ENCODE assay signal across 13 cellular contexts in genomic region chrX:104370089-104370488, GRCh38.
DNase-seq lines count a peak whose midpoint lies in the region; ATAC-seq and TF ChIP-seq lines count a peak whose summit lies in the region.
"Had no signal": no experiment of that assay in that cellular context is flagged by ENCODE, and none has a peak within 500 bp of the region (broad histone marks: within the 10 kb centered on the region; RNA-seq: fewer than 3 reads in every experiment).

No MANE protein-coding gene starts in this region.

- intact Hi-C loops in transverse colon (cut with DNase I; ENCODE audit: low total_unique reads) = no loop called here

- H3K36me3 ChIP-seq in brain microvascular endothelial cell (replicated peaks) = no peaks in the 10 kb centered on the region
- H3K36me3 ChIP-seq in kidney epithelial cell (ENCODE audit: control insufficient read depth, insufficient read depth, low read length) = no peaks in the 10 kb centered on the region
- no peaks in the 10 kb centered on the region for H3K36me3 ChIP-seq in suprapubic skin
- H3K36me3 ChIP-seq in transverse colon = no peaks in the 10 kb centered on the region
- H3K36me3 ChIP-seq: ascending aorta had no signal

- no peaks in the 10 kb centered on the region for H3K36me3 Mint-ChIP-seq in stimulated activated naive B cell treated with anti-CD40 and anti-IgM and Interleukin-4, amounts not matched to agents 10 μg/mL and 1 μg/mL and 100 μg/mL, for 72 hours
- H3K36me3 Mint-ChIP-seq: activated CD8-positive, alpha-beta memory T cell treated with anti-CD3 and anti-CD28 coated beads, Interleukin-2, amount 10 ng/mL, durations not matched to agents 7 days and 5 days; natural killer cell had no signal

- no peak for TF ChIP-seq CTCF in AG10803 (conservative IDR thresholded peaks at IDR 0.05; ENCODE audit: low read length)
- peak; percentile 57 for TF ChIP-seq CTCF in brain microvascular endothelial cell (IDR thresholded peaks at IDR 0.05; ENCODE audit: low read depth, low read length, missing control alignments)
- peak; percentile 7 for TF ChIP-seq CTCF in kidney epithelial cell (IDR thresholded peaks at IDR 0.05; ENCODE audit: insufficient read depth, low read length, poor library complexity, severe bottlenecking)
- no peak for TF ChIP-seq CTCF in suprapubic skin (IDR thresholded peaks at IDR 0.05)
- TF ChIP-seq CTCF in transverse colon (IDR thresholded peaks at IDR 0.05) = no peak

- no peak for TF ChIP-seq POLR2A in suprapubic skin (IDR thresholded peaks at IDR 0.05)
- no peak for TF ChIP-seq POLR2A in transverse colon (IDR thresholded peaks at IDR 0.05)
- TF ChIP-seq POLR2A in erythroblast (IDR thresholded peaks at IDR 0.05; ENCODE audit: low read length) = no peak

- H3K9me3 Mint-ChIP-seq in stimulated activated naive B cell treated with anti-CD40 and anti-IgM and Interleukin-4, amounts not matched to agents 10 μg/mL and 1 μg/mL and 100 μg/mL, for 72 hours = no peaks in the 10 kb centered on the region
- H3K9me3 Mint-ChIP-seq: natural killer cell had no signal

- no peaks in the 10 kb centered on the region for H3K4me1 ChIP-seq in suprapubic skin
- H3K4me1 ChIP-seq in transverse colon = no peaks in the 10 kb centered on the region
- H3K4me1 ChIP-seq: ascending aorta had no signal

- H3K27ac Mint-ChIP-seq in stimulated activated naive B cell treated with anti-CD40 and anti-IgM and Interleukin-4, amounts not matched to agents 10 μg/mL and 1 μg/mL and 100 μg/mL, for 72 hours = no peak overlapping the region
- H3K27ac Mint-ChIP-seq: activated CD8-positive, alpha-beta memory T cell treated with anti-CD3 and anti-CD28 coated beads, Interleukin-2, amount 10 ng/mL, durations not matched to agents 7 days and 5 days; natural killer cell had no signal

- no peaks in the 10 kb centered on the region for H3K4me1 Mint-ChIP-seq in stimulated activated naive B cell treated with anti-CD40 and anti-IgM and Interleukin-4, amounts not matched to agents 10 μg/mL and 1 μg/mL and 100 μg/mL, for 72 hours
- H3K4me1 Mint-ChIP-seq: activated CD8-positive, alpha-beta memory T cell treated with anti-CD3 and anti-CD28 coated beads, Interleukin-2, amount 10 ng/mL, durations not matched to agents 7 days and 5 days; natural killer cell had no signal

- H3K9me3 ChIP-seq in suprapubic skin = no peaks in the 10 kb centered on the region
- H3K9me3 ChIP-seq in transverse colon = no peaks in the 10 kb centered on the region
- H3K9me3 ChIP-seq: ascending aorta had no signal

- peak; percentile 0 for DNase-seq in AG10803 (ENCODE audit: low read depth)
- DNase-seq in HuH-7 (ENCODE audit: low spot score) = peak; percentile 10
- no peak for DNase-seq in brain microvascular endothelial cell
- no peak for DNase-seq in kidney epithelial cell (ENCODE audit: low read depth)
- DNase-seq in suprapubic skin (ENCODE audit: low spot score in 2 of 2) = no peak
- no peak for DNase-seq in stimulated activated naive B cell treated with anti-CD40 and anti-IgM and Interleukin-4, amounts not matched to agents 10 μg/mL and 1 μg/mL and 100 μg/mL, for 72 hours
- no peak for DNase-seq in transverse colon
- DNase-seq in erythroblast (lab: John Stamatoyannopoulos, UW) = no peak
- DNase-seq: activated CD8-positive, alpha-beta memory T cell treated with anti-CD3 and anti-CD28 coated beads, Interleukin-2, amount 10 ng/mL, durations not matched to agents 7 days and 5 days; natural killer cell; NCI-H1417; SW 1271 had no signal

- H3K27ac ChIP-seq in brain microvascular endothelial cell (no peak overlapping the region), suprapubic skin (no peak overlapping the region), transverse colon (no peak overlapping the region)
- H3K27ac ChIP-seq: ascending aorta had no signal

- WGBS in suprapubic skin = 58% methylated on average over 2 of the region's 2 CpGs
- 49% methylated on average over 2 of the region's 2 CpGs; no CpG with 5 or more reads in 1 of the 2 donors for WGBS in transverse colon (ENCODE audit: low coverage in 1 of 2), 2 donors

- peaks cover 0 to 9% of the 10 kb centered on the region in 2 donors for H3K27me3 Mint-ChIP-seq in stimulated activated naive B cell treated with anti-CD40 and anti-IgM and Interleukin-4, amounts not matched to agents 10 μg/mL and 1 μg/mL and 100 μg/mL, for 72 hours
- H3K27me3 Mint-ChIP-seq: activated CD8-positive, alpha-beta memory T cell treated with anti-CD3 and anti-CD28 coated beads, Interleukin-2, amount 10 ng/mL, durations not matched to agents 7 days and 5 days had no signal

- in situ Hi-C loops in brain microvascular endothelial cell (cut with HindIII; ENCODE audit: low pct_ligation_motif_present, low sequenced_read_pairs) (no loop called here), transverse colon (cut with MboI; ENCODE audit: low pct_ligation_motif_present in 1 of 4, low pct_unique_long_range_greater_than_20kb in 1 of 4, low sequenced_read_pairs in 3 of 4) (loop anchor here in 1 of 4 donors (25.0 kb wide), 1 partner anchor 92 kb away; no protein-coding TSS in a partner anchor)

- H3K4me3 Mint-ChIP-seq in stimulated activated naive B cell treated with anti-CD40 and anti-IgM and Interleukin-4, amounts not matched to agents 10 μg/mL and 1 μg/mL and 100 μg/mL, for 72 hours = no peak overlapping the region
- H3K4me3 Mint-ChIP-seq: activated CD8-positive, alpha-beta memory T cell treated with anti-CD3 and anti-CD28 coated beads, Interleukin-2, amount 10 ng/mL, durations not matched to agents 7 days and 5 days; natural killer cell had no signal

- no peaks in the 10 kb centered on the region for H3K27me3 ChIP-seq in brain microvascular endothelial cell (replicated peaks)
- no peaks in the 10 kb centered on the region for H3K27me3 ChIP-seq in kidney epithelial cell (ENCODE audit: control insufficient read depth, insufficient read depth, low read length)
- no peaks in the 10 kb centered on the region for H3K27me3 ChIP-seq in suprapubic skin
- H3K27me3 ChIP-seq in transverse colon = no peaks in the 10 kb centered on the region
- H3K27me3 ChIP-seq: ascending aorta had no signal

- ATAC-seq in stimulated activated naive B cell treated with anti-CD40 and anti-IgM and Interleukin-4, amounts not matched to agents 10 μg/mL and 1 μg/mL and 100 μg/mL, for 72 hours (replicated peaks) = no peak
- ATAC-seq: activated CD8-positive, alpha-beta memory T cell treated with anti-CD3 and anti-CD28 coated beads, Interleukin-2, amount 10 ng/mL, durations not matched to agents 7 days and 5 days; natural killer cell had no signal

- H3K4me3 ChIP-seq in AG10803 (ENCODE audit: low read length) = no peak overlapping the region
- H3K4me3 ChIP-seq in brain microvascular endothelial cell (ENCODE audit: low read depth, low read length) = no peak overlapping the region
- H3K4me3 ChIP-seq in kidney epithelial cell (ENCODE audit: low read depth, low read length) = no peak overlapping the region
- no peak overlapping the region for H3K4me3 ChIP-seq in suprapubic skin
- no peak overlapping the region for H3K4me3 ChIP-seq in transverse colon
- H3K4me3 ChIP-seq: ascending aorta had no signal

- TF ChIP-seq EP300 in suprapubic skin (IDR thresholded peaks at IDR 0.05) (no peak), transverse colon (IDR thresholded peaks at IDR 0.05; ENCODE audit: low read depth) (no peak)

Comparison
In these comparisons a context has a peak if more than half of its experiments do, and no peak if none do; other contexts are left out.
1. DNase-seq: peak in AG10803 (single experiment) and HuH-7 (single experiment); none in brain microvascular endothelial cell (single experiment), kidney epithelial cell (single experiment), suprapubic skin (0 of 2), stimulated activated naive B cell treated with anti-CD40 and anti-IgM and Interleukin-4, amounts not matched to agents 10 μg/mL and 1 μg/mL and 100 μg/mL, for 72 hours (single experiment), transverse colon (single experiment) and erythroblast (0 of 2).
2. CTCF ChIP-seq: peak in brain microvascular endothelial cell (single experiment) and kidney epithelial cell (single experiment); none in AG10803 (single experiment), suprapubic skin (0 of 2) and transverse colon (0 of 5).